ENCODE assay signal across 8 cellular contexts in the genomic region with DNA sequence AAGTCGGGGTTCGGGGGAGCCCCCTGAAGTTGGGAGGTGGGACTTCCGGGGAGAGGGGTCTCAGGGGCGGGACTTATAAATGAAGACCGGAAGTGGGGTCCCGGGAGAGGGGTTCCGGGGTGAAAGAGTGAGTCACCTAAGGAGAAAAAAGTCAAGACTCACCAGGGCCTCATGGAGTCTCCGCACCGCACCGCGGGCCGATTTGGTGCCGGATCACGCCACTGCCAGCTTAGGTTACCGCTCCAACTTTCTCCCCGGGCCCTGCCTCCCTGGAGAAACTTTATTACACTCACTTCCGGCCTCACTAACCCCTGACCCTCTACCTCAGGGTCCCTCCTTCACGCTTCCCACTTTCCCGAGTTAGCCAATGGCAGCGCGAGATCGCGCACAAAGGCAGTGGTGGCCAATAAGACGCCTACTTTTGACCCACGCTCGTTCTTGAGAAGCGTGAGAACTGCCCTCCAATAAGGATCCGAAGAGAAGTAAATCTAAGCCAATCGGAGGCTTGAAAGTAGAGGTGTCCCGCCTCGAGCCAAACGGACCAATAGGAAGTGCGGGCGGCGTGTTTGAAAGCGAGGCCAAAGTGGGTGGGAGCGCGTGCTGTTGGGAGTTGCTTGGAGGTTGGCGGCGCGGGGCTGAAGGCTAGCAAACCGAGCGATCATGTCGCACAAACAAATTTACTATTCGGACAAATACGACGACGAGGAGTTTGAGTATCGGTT. TPM values are rescaled to one million over a fixed set of nuclear protein-coding genes. Genes with fewer than 3 reads are reported as not detected.
DNase-seq lines count a peak whose midpoint lies in the region; ATAC-seq, FAIRE-seq and TF ChIP-seq lines count a peak whose summit lies in the region.

A gene (plus strand): TSS at position 596 of the 722 bp plus-strand sequence. CDS start 65 bp downstream, at position 661.

- H3K36me3 ChIP-seq in right atrium auricular region (no peaks in the 10 kb centered on the region), psoas muscle (ENCODE audit: insufficient read depth in 1 of 2, low read depth in 1 of 2) (peaks cover 0 to 11% of the 10 kb centered on the region in 2 donors)

- ATAC-seq in GM18499 (IDR thresholded peaks at IDR 0.05; ENCODE audit: insufficient read depth, unreplicated experiment) (peak; percentile 72), HG02885 (IDR thresholded peaks at IDR 0.05; ENCODE audit: poor library complexity, unreplicated experiment) (peak; percentile 83), psoas muscle (peak; percentile 86 to 89 (median 86))

- H3K4me3 ChIP-seq in right atrium auricular region (peak within 1 kb of the TSS; percentile 74 to 76), psoas muscle (peak within 1 kb of the TSS; percentile 84)

- H3K27ac ChIP-seq in right atrium auricular region (peak within 1 kb of the TSS; percentile 99), psoas muscle (peak within 1 kb of the TSS; percentile 99)

- peaks cover 0 to 57% of the 10 kb centered on the region in 2 donors for H3K4me1 ChIP-seq in right atrium auricular region
- H3K4me1 ChIP-seq in psoas muscle = peaks cover 49% of the 10 kb centered on the region

- FAIRE-seq in urothelium cell line (lab: Jason Lieb, UNC) = peak; percentile 30

- intact Hi-C loops in T-helper 1 cell treated with Interleukin-12 subunit alpha and Interleukin-12 subunit beta and Interleukin-4 antibody, amounts not matched to agents 30 ng/mL and 1 ng/mL, for 36 hours (cut with micrococcal nuclease) = loop anchor here (1.0 to 5.0 kb wide), 13 partner anchors 9 to 1080 kb away; a partner anchor contains a TSS
- intact Hi-C loops in psoas muscle (cut with DNase I) = loop anchor here (2.0 to 5.0 kb wide), 3 partner anchors 29 to 108 kb away; a partner anchor contains a TSS

- DNase-seq in NCI-H1694 (lab: John Stamatoyannopoulos, UW) = peak; percentile 100
- peak; percentile 92 to 100 (median 98) for DNase-seq in anterior cingulate cortex (lab: John Stamatoyannopoulos, UW)
- peak; percentile 100 for DNase-seq in right atrium auricular region (ENCODE audit: low spot score)
- DNase-seq in psoas muscle = peak; percentile 97 to 98
- peak; percentile 93 for DNase-seq in urothelium cell line (ENCODE audit: low spot score)

- WGBS in psoas muscle, 3 donors = 0% methylated on average over 49 of the region's 49 CpGs

- H3K27me3 ChIP-seq in right atrium auricular region (no peaks in the 10 kb centered on the region), psoas muscle (ENCODE audit: insufficient read depth in 3 of 3, low read length in 2 of 3) (no peaks in the 10 kb centered on the region)

- TF ChIP-seq CTCF in right atrium auricular region (IDR thresholded peaks at IDR 0.05) = no peak
- no peak for TF ChIP-seq CTCF in psoas muscle (IDR thresholded peaks at IDR 0.05)

- no peaks in the 10 kb centered on the region for H3K9me3 ChIP-seq in right atrium auricular region
- H3K9me3 ChIP-seq in psoas muscle = no peaks in the 10 kb centered on the region

RNA-seq across cellular contexts. Expression of the gene that starts here (rescaled TPM):
- total RNA-seq in T-helper 1 cell treated with Interleukin-12 subunit alpha and Interleukin-12 subunit beta and Interleukin-4 antibody, amounts not matched to agents 30 ng/mL and 1 ng/mL, for 36 hours = 104 and 112 TPM in 2 replicates
- total RNA-seq in right atrium auricular region (10 to 100 TPM; 20.0 to 23.8 TPM), psoas muscle (10 to 100 TPM in 1 of 4 donors, 1 to 10 TPM in 3; 5.5 to 13.8 (median 6.9) TPM)
- polyA plus RNA-seq in psoas muscle = 10 to 100 TPM; 12.1 to 48.1 (median 30.1) TPM

Comparison
In these comparisons a context has a peak if more than half of its experiments do, and no peak if none do; other contexts are left out.
1. Peak in every context shown above with its lines: DNase-seq, ATAC-seq, H3K4me3 ChIP-seq and H3K27ac ChIP-seq.